1 cellular context compared by ENCODE assay signal in genomic region chr12:11863988-11864387, GRCh38.
TF ChIP-seq lines count a peak whose summit lies in the region.

No MANE protein-coding gene starts in this region.

TF ChIP-seq in IMR-90, 13 proteins besides CTCF, POLR2A, EP300 and RAD21:
- TF ChIP-seq USF2 (IDR thresholded peaks at IDR 0.05; ENCODE audit: low read depth, low read length): no peak
- TF ChIP-seq NFE2L2 (IDR thresholded peaks at IDR 0.05; ENCODE audit: low read depth, low read length): no peak
- TF ChIP-seq MAZ (IDR thresholded peaks at IDR 0.05; ENCODE audit: borderline replicate concordance, low read depth, low read length): no peak
- no peak for TF ChIP-seq MXI1 (IDR thresholded peaks at IDR 0.05; ENCODE audit: borderline replicate concordance, low read depth, low read length)
- TF ChIP-seq RFX5 (IDR thresholded peaks at IDR 0.05; ENCODE audit: low read depth, low read length): no peak
- no peak for TF ChIP-seq CEBPB (IDR thresholded peaks at IDR 0.05; ENCODE audit: low read depth, low read length)
- no peak for TF ChIP-seq MAFK (IDR thresholded peaks at IDR 0.05; ENCODE audit: low read depth, low read length)
- TF ChIP-seq CHD1 (IDR thresholded peaks at IDR 0.05; ENCODE audit: low read depth, low read length): no peak
- TF ChIP-seq SMC3 (IDR thresholded peaks at IDR 0.05; ENCODE audit: low read depth, low read length): no peak
- TF ChIP-seq BHLHE40 (IDR thresholded peaks at IDR 0.05; ENCODE audit: low read depth, low read length): no peak
